8 cellular contexts compared by ENCODE assay signal in the genomic region with DNA sequence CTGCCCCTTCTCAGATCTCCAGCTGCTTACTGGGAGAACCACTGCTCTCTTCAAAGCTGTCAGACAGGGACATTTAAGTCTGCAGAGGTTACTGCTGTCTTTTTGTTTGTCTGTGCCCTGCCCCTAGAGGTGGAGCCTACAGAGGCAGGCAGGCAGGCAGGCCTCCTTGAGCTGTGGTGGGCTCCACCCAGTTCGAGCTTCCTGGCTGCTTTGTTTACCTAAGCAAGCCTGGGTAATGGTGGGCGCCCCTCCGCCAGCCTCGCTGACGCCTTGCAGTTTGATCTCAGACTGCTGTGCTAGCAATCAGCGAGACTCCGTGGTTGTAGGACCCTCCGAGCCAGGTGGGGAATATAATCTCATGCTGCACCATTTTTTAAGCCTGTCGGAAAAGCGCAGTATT.
A peak's percentile ranks its signal among the peaks of the same experiment; 100 is the strongest.
DNase-seq lines count a peak whose midpoint lies in the region; ATAC-seq and TF ChIP-seq lines count a peak whose summit lies in the region.
"Not testable (repeated sequence)": the region's sequence is repeated elsewhere in the genome, so short reads cannot be mapped to it uniquely, and the experiment has no call there.

No MANE protein-coding gene starts in this region.

- not testable (repeated sequence) for H4K8ac ChIP-seq in neuronal stem cell (ENCODE audit: low read depth, low read length)

- 72% methylated on average over 2 of the region's 10 CpGs; no CpG with 5 or more reads in 1 of the 2 donors for WGBS in esophagus squamous epithelium, 2 donors
- WGBS in liver: 41% methylated on average over 10 of the region's 10 CpGs
- no CpG with 5 or more reads among the region's 10 CpGs for WGBS in neuronal stem cell (ENCODE audit: extremely low coverage in 2 of 2, insufficient read length in 2 of 2, insufficient replicate concordance in 1 of 2), 2 donors
- WGBS in stomach, 5 donors: 13 to 50% (median 16%) methylated on average over 2 to 10 of the region's 10 CpGs

- H3K18ac ChIP-seq in neuronal stem cell (ENCODE audit: low read length): not testable (repeated sequence)

- H3K14ac ChIP-seq in neuronal stem cell (ENCODE audit: low read length): not testable (repeated sequence)

- H3K4me1 ChIP-seq in esophagus squamous epithelium; liver (ENCODE audit: control insufficient read depth in 4 of 4, insufficient read depth in 4 of 4, low read length in 3 of 4); neuronal stem cell (ENCODE audit: control insufficient read depth in 2 of 2, insufficient read depth in 1 of 2, low read depth in 1 of 2, low read length in 2 of 2); stomach: not testable (repeated sequence)

- H3K27ac Mint-ChIP-seq in T-cell: peak overlapping the region; percentile 90 to 94

- peak overlapping the region; percentile 49 for H2AFZ ChIP-seq in neuronal stem cell (ENCODE audit: low read length)

- not testable (repeated sequence) for H3K36me3 Mint-ChIP-seq in T-cell

- not testable (repeated sequence) for TF ChIP-seq POLR2A in esophagus squamous epithelium (IDR thresholded peaks at IDR 0.05); stomach (IDR thresholded peaks at IDR 0.05)

- H2BK12ac ChIP-seq in neuronal stem cell (ENCODE audit: low read length): not testable (repeated sequence)

- H3K36me3 ChIP-seq in esophagus squamous epithelium; liver (ENCODE audit: control insufficient read depth in 4 of 4, insufficient read depth in 3 of 4, low read depth in 1 of 4, low read length in 3 of 4); neuronal stem cell (replicated peaks in 1 of 2; ENCODE audit: control insufficient read depth in 2 of 2, insufficient read depth in 2 of 2, low read length in 2 of 2); stomach: not testable (repeated sequence)

- TF ChIP-seq EP300 in stomach (IDR thresholded peaks at IDR 0.05): not testable (repeated sequence)

- not testable (repeated sequence) for H3K27me3 Mint-ChIP-seq in T-cell

- in situ Hi-C loops in astrocyte of the spinal cord (cut with HindIII; ENCODE audit: low sequenced_read_pairs): not testable (repeated sequence)

- not testable (repeated sequence) for H3K9me3 ChIP-seq in esophagus squamous epithelium; liver (ENCODE audit: control insufficient read depth in 4 of 4, low read length in 3 of 4); neuronal stem cell (replicated peaks in 1 of 2; ENCODE audit: control insufficient read depth in 2 of 2, insufficient read depth in 1 of 2, low read depth in 1 of 2, low read length in 2 of 2); stomach

- not testable (repeated sequence) for H3K9me3 Mint-ChIP-seq in T-cell

- intact Hi-C loops in esophagus squamous epithelium (cut with DNase I); stomach (cut with DNase I; ENCODE audit: low total_unique reads): not testable (repeated sequence)

- CTCF ChIA-PET in T-cell (lab: Charles Lee): interaction anchor here in 1 of 2 donors (0.6 kb wide), 1 partner anchor 241 kb away, joined by 3 read pairs; no protein-coding TSS in a partner anchor

- not testable (repeated sequence) for TF ChIP-seq RAD21 in liver (IDR thresholded peaks at IDR 0.05)

- H3K23ac ChIP-seq in neuronal stem cell (ENCODE audit: low read depth, low read length, poor library complexity): not testable (repeated sequence)

- POLR2A ChIA-PET in T-cell (lab: Charles Lee): not testable (repeated sequence)

- H3K79me1 ChIP-seq in neuronal stem cell (ENCODE audit: low read depth, low read length): not testable (repeated sequence)

- H2AK5ac ChIP-seq in neuronal stem cell (ENCODE audit: low read depth, low read length): not testable (repeated sequence)

- peak overlapping the region; percentile 38 for H3K4me3 ChIP-seq in GM12865 (ENCODE audit: low read depth, low read length)
- peak overlapping the region; percentile 13 for H3K4me3 ChIP-seq in astrocyte of the spinal cord (ENCODE audit: low read depth, low read length)
- H3K4me3 ChIP-seq in esophagus squamous epithelium: peak overlapping the region; percentile 22 to 49 (median 31)
- peak overlapping the region in 2 of 3 donors; percentile 18 to 35 for H3K4me3 ChIP-seq in liver (ENCODE audit: low read depth in 1 of 3, low read length in 3 of 3)
- peak overlapping the region in 1 of 2 donors; percentile 78 for H3K4me3 ChIP-seq in neuronal stem cell (ENCODE audit: low read length in 2 of 2)
- H3K4me3 ChIP-seq in stomach: peak overlapping the region; percentile 3 to 20 (median 18)

- not testable (repeated sequence) for H2BK5ac ChIP-seq in neuronal stem cell (ENCODE audit: low read length)

- not testable (repeated sequence) for TF ChIP-seq CTCF in GM12865 (IDR thresholded peaks at IDR 0.05; ENCODE audit: insufficient read depth, low read depth, low read length, missing control alignments); astrocyte of the spinal cord (IDR thresholded peaks at IDR 0.05; ENCODE audit: low read depth, low read length); liver (IDR thresholded peaks at IDR 0.05; ENCODE audit: low read depth, low read length, missing input control); stomach (IDR thresholded peaks at IDR 0.05)
- TF ChIP-seq CTCF in esophagus squamous epithelium (IDR thresholded peaks at IDR 0.05): peak in 2 of 6 experiments; percentile 13 to 18

- peak overlapping the region; percentile 18 for H3K4me2 ChIP-seq in neuronal stem cell (ENCODE audit: insufficient read depth, low read length, poor library complexity, severe bottlenecking)

- H3K27ac ChIP-seq in esophagus squamous epithelium; liver (ENCODE audit: low read depth in 1 of 2, low read length in 2 of 2); neuronal stem cell (replicated peaks; ENCODE audit: low read length); stomach: not testable (repeated sequence)

- not testable (repeated sequence) for H2BK120ac ChIP-seq in neuronal stem cell (ENCODE audit: low read depth, low read length)

- H3K4me1 Mint-ChIP-seq in T-cell: peaks cover 5 to 25% (median 11%) of the 10 kb centered on the region in 3 donors

- not testable (repeated sequence) for H2BK15ac ChIP-seq in neuronal stem cell (ENCODE audit: low read length)

- not testable (repeated sequence) for ATAC-seq in T-cell (replicated peaks in 1 of 4)

- H4K91ac ChIP-seq in neuronal stem cell (ENCODE audit: low read depth, low read length, poor library complexity): not testable (repeated sequence)

- not testable (repeated sequence) for H3K9ac ChIP-seq in liver (ENCODE audit: low read depth in 1 of 2, low read length in 2 of 2); neuronal stem cell (ENCODE audit: low read depth, low read length, poor library complexity)

- H3K4me3 Mint-ChIP-seq in T-cell: peak overlapping the region; percentile 75 to 79 (median 77)

- DNase-seq in GM12865 (ENCODE audit: low read depth): peak; percentile 22
- DNase-seq in T-cell: peak in 28 of 34 experiments; percentile 3 to 66 (median 24)
- peak; percentile 26 for DNase-seq in activated T-cell treated with anti-CD3 and anti-CD28 coated beads, Interleukin-2, amount 50 U/mL, for 1 hour
- not testable (repeated sequence) for DNase-seq in astrocyte of the spinal cord (ENCODE audit: low read depth, low spot score); esophagus squamous epithelium (lab: John Stamatoyannopoulos, UW); neuronal stem cell (ENCODE audit: low spot score); stomach

- H3K27me3 ChIP-seq in esophagus squamous epithelium; liver (ENCODE audit: control insufficient read depth in 4 of 4, insufficient read depth in 4 of 4, low read length in 3 of 4); neuronal stem cell (ENCODE audit: control insufficient read depth in 3 of 3, insufficient read depth in 3 of 3, low read depth in 1 of 3, low read length in 3 of 3); stomach: not testable (repeated sequence)

- H3K4ac ChIP-seq in neuronal stem cell (ENCODE audit: low read length): not testable (repeated sequence)

TF ChIP-seq in liver, 16 proteins besides CTCF, POLR2A, EP300 and RAD21:
- peak in 1 of 2 donors; percentile 5 for TF ChIP-seq RXRA (IDR thresholded peaks at IDR 0.05)
TF ChIP-seq in liver: peak in this region for 1; not testable (repeated sequence) for 15.
